Comparison of ENCODE assay signal across 25 cellular contexts in genomic region chr3:307182-307581, GRCh38.
"Had no signal": no experiment of that assay in that cellular context is flagged by ENCODE, and none has a peak within 500 bp of the region (broad histone marks: within the 10 kb centered on the region; RNA-seq: fewer than 3 reads in every experiment).

No MANE protein-coding gene starts in this region.

- DNase-seq: colonic mucosa; cortex of kidney; dermis blood vessel endothelial cell; dorsolateral prefrontal cortex; effector CD4-positive, alpha-beta T cell; effector CD8-positive, alpha-beta T cell; effector memory CD4-positive, alpha-beta T cell; effector memory CD8-positive, alpha-beta T cell; endodermal cell; erythroblast; esophagus squamous epithelium; foreskin fibroblast; foreskin keratinocyte; foreskin melanocyte; gastrocnemius medialis; glutamatergic neuron; head of caudate nucleus; heart left ventricle; heart right ventricle had no signal

- H3K9me3 ChIP-seq: colonic mucosa, esophagus muscularis mucosa, esophagus squamous epithelium, gastrocnemius medialis, gastroesophageal sphincter had no signal

- H3K27me3 Mint-ChIP-seq: effector memory CD8-positive, alpha-beta T cell had no signal

- H3K27ac ChIP-seq: colonic mucosa, coronary artery, epithelial cell of prostate, esophagus muscularis mucosa, esophagus squamous epithelium, foreskin keratinocyte, gastrocnemius medialis, gastroesophageal sphincter, heart left ventricle, heart right ventricle had no signal

- H3K9me3 Mint-ChIP-seq: endodermal cell had no signal

- ATAC-seq: effector memory CD8-positive, alpha-beta T cell; esophagus mucosa; foreskin keratinocyte; gastrocnemius medialis; gastroesophageal sphincter; heart left ventricle; heart right ventricle had no signal

- H3K27ac Mint-ChIP-seq: dendritic cell treated with granulocyte-macrophage colony-stimulating factor and Interleukin-4, amounts not matched to agents 40 ng/mL and 50 ng/mL, for 4 days; effector memory CD8-positive, alpha-beta T cell; endodermal cell had no signal

- H3K4me3 Mint-ChIP-seq: dendritic cell treated with granulocyte-macrophage colony-stimulating factor and Interleukin-4, amounts not matched to agents 40 ng/mL and 50 ng/mL, for 4 days; effector memory CD8-positive, alpha-beta T cell; endodermal cell had no signal

- H3K36me3 ChIP-seq: colonic mucosa, esophagus muscularis mucosa, esophagus squamous epithelium, gastrocnemius medialis, gastroesophageal sphincter, heart left ventricle, heart right ventricle had no signal

- H3K27me3 ChIP-seq: colonic mucosa, esophagus muscularis mucosa, gastrocnemius medialis had no signal

- H3K4me3 ChIP-seq: colonic mucosa, coronary artery, esophagus muscularis mucosa, esophagus squamous epithelium, gastrocnemius medialis, gastroesophageal sphincter, heart left ventricle, heart right ventricle had no signal
